Comparison of ENCODE assay signal across 9 cellular contexts in genomic region chr12:132506328-132506727, GRCh38. TPM values are rescaled to one million over a fixed set of nuclear protein-coding genes. Genes with fewer than 3 reads are reported as not detected.
DNase-seq lines count a peak whose midpoint lies in the region; ATAC-seq and TF ChIP-seq lines count a peak whose summit lies in the region.
"Had no signal": no experiment of that assay in that cellular context is flagged by ENCODE, and none has a peak within 500 bp of the region (broad histone marks: within the 10 kb centered on the region; RNA-seq: fewer than 3 reads in every experiment).

No MANE protein-coding gene starts in this region.

- no peak for TF ChIP-seq CTCF in glutamatergic neuron (IDR thresholded peaks at IDR 0.05; ENCODE audit: partially characterized antibody, unreplicated experiment)

- peaks cover 28% of the 10 kb centered on the region for H3K4me1 Mint-ChIP-seq in glutamatergic neuron (ENCODE audit: low read depth, unreplicated experiment)

- no peak for DNase-seq in SK-N-MC (ENCODE audit: low read depth, low spot score)
- DNase-seq in glutamatergic neuron = no peak
- no peak for DNase-seq in skeletal muscle cell (ENCODE audit: low read depth)
- no peak for DNase-seq in NCI-H2029 (lab: John Stamatoyannopoulos, UW)
- DNase-seq: MG63 had no signal

- H3K36me3 ChIP-seq in SK-N-MC (ENCODE audit: insufficient read depth, low read length) = peaks cover 10% of the 10 kb centered on the region; the same call in 1 of the 2 replicates

- H3K9me3 ChIP-seq in SK-N-MC (ENCODE audit: low read depth, low read length) = no peaks in the 10 kb centered on the region
- H3K9me3 ChIP-seq: MG63 had no signal

- H3K4me3 Mint-ChIP-seq in glutamatergic neuron (ENCODE audit: unreplicated experiment) = peak overlapping the region; percentile 60

- peak overlapping the region; percentile 97 for H3K27ac Mint-ChIP-seq in glutamatergic neuron (ENCODE audit: unreplicated experiment)

- peak; percentile 3 for ATAC-seq in GM21723 (IDR thresholded peaks at IDR 0.05; ENCODE audit: unreplicated experiment)
- ATAC-seq in HG03571 (IDR thresholded peaks at IDR 0.05; ENCODE audit: unreplicated experiment) = no peak
- ATAC-seq in GM18870 (IDR thresholded peaks at IDR 0.05; ENCODE audit: unreplicated experiment) = no peak
- ATAC-seq: HCT116 had no signal

- H3K27me3 Mint-ChIP-seq in glutamatergic neuron (ENCODE audit: unreplicated experiment) = peaks cover 4% of the 10 kb centered on the region

- peak overlapping the region; percentile 79 for H3K4me3 ChIP-seq in SK-N-MC
- peak overlapping the region; percentile 1 for H3K4me3 ChIP-seq in skeletal muscle cell (ENCODE audit: low read depth, low read length)
- H3K4me3 ChIP-seq: MG63 had no signal

- no peaks in the 10 kb centered on the region for H3K36me3 Mint-ChIP-seq in glutamatergic neuron (ENCODE audit: unreplicated experiment)

- peak overlapping the region; percentile 64 for H3K9ac ChIP-seq in SK-N-MC (ENCODE audit: insufficient read length)

- peak overlapping the region; percentile 94 for H3K27ac ChIP-seq in SK-N-MC

- H3K9me3 Mint-ChIP-seq in glutamatergic neuron (ENCODE audit: unreplicated experiment) = peaks cover 10% of the 10 kb centered on the region

RNA-seq across cellular contexts. Expression of gene FBRSL1, which starts 16.4 kb away (rescaled TPM):
- total RNA-seq in glutamatergic neuron (ENCODE audit: unreplicated experiment) = 211 TPM
